ENCODE assay signal across 8 cellular contexts in the genomic region with DNA sequence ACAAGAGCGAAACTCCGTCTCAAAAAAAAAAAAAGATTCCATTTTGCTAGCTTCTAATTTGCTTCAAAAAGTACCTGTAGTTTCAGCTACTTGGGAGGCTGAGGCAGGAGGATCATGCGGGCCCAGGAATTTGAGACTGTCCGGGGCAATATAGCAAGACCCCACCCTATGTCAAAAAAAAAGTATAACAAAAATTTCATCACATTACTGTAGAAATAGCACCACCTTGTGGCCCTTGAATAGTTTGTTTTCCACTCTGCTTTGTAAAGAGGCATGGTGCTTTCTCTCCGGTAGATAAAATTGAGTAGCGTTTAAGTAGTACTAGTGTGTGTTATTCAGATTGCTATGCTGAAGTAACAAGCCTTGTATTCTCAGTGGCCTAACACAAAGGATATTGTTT. TPM values are rescaled to one million over a fixed set of nuclear protein-coding genes. Genes with fewer than 3 reads are reported as not detected.
DNase-seq lines count a peak whose midpoint lies in the region; ATAC-seq, FAIRE-seq and TF ChIP-seq lines count a peak whose summit lies in the region.

No MANE protein-coding gene starts in this region.

- H4K20me1 ChIP-seq in HCT116 (ENCODE audit: insufficient read depth): no peaks in the 10 kb centered on the region
- H4K20me1 ChIP-seq in astrocyte (ENCODE audit: insufficient read depth, low read length): no peaks in the 10 kb centered on the region
- no peaks in the 10 kb centered on the region for H4K20me1 ChIP-seq in hepatocyte (ENCODE audit: insufficient read depth, poor library complexity, severe bottlenecking)

- CTCF ChIA-PET in HCT116 (lab: Charles Lee): no interaction called here

- no peaks in the 10 kb centered on the region for H3K4me1 Mint-ChIP-seq in astrocyte (ENCODE audit: low read depth, unreplicated experiment)

- H3K27ac ChIP-seq in HCT116 (ENCODE audit: low read depth, low read length) (no peak overlapping the region), astrocyte (ENCODE audit: low read depth, low read length) (no peak overlapping the region), hepatocyte (no peak overlapping the region)

- no peaks in the 10 kb centered on the region for H3K36me3 ChIP-seq in HCT116 (ENCODE audit: control insufficient read depth in 1 of 2, insufficient read depth in 2 of 2, low read length in 2 of 2)
- H3K36me3 ChIP-seq in astrocyte (ENCODE audit: insufficient read depth, low read length): no peaks in the 10 kb centered on the region
- no peaks in the 10 kb centered on the region for H3K36me3 ChIP-seq in hepatocyte (replicated peaks; ENCODE audit: insufficient read depth, low read depth)

- H2AFZ ChIP-seq in HCT116 (ENCODE audit: low read depth, low read length, poor library complexity, severe bottlenecking) (no peak overlapping the region), astrocyte (ENCODE audit: low read depth, low read length) (no peak overlapping the region), hepatocyte (no peak overlapping the region)

- POLR2A ChIA-PET in HCT116 (lab: Charles Lee): no interaction called here

- H3K4me2 ChIP-seq in HCT116 (ENCODE audit: low read length) (no peak overlapping the region), astrocyte (ENCODE audit: low read length) (no peak overlapping the region), hepatocyte (no peak overlapping the region)

- 46% methylated on average over 6 of the region's 6 CpGs for WGBS in hepatocyte (ENCODE audit: low lambda C conversion rate, missing lambda C conversion rate)

- H3K9me3 ChIP-seq in HCT116 (ENCODE audit: control insufficient read depth in 1 of 2, insufficient read depth in 1 of 2, low read depth in 1 of 2, low read length in 2 of 2) (no peaks in the 10 kb centered on the region), astrocyte (ENCODE audit: insufficient read depth, low read depth, low read length) (no peaks in the 10 kb centered on the region), hepatocyte (ENCODE audit: low read depth) (no peaks in the 10 kb centered on the region)

- no TSS peak for BruUV-seq in HCT116 (replicated peaks; lab: Mats Ljungman, UMichigan)

- H3K4me1 ChIP-seq in HCT116 (ENCODE audit: control insufficient read depth in 1 of 2, insufficient read depth in 2 of 2, low read length in 2 of 2) (no peaks in the 10 kb centered on the region), astrocyte (ENCODE audit: insufficient read depth, low read length) (no peaks in the 10 kb centered on the region), hepatocyte (ENCODE audit: insufficient read depth) (no peaks in the 10 kb centered on the region)

- H3K4me3 ChIP-seq in HCT116 (replicated peaks in 1 of 2; ENCODE audit: low read depth in 1 of 2, low read length in 2 of 2): no peak overlapping the region
- no peak overlapping the region for H3K4me3 ChIP-seq in astrocyte (ENCODE audit: insufficient read depth, low read depth, low read length)
- H3K4me3 ChIP-seq in hepatocyte: no peak overlapping the region

- H3K9me3 Mint-ChIP-seq in astrocyte (ENCODE audit: unreplicated experiment): no peaks in the 10 kb centered on the region

- ATAC-seq in HCT116 (peak; percentile 83), GM19455 (IDR thresholded peaks at IDR 0.05; ENCODE audit: unreplicated experiment) (no peak)

- no peaks in the 10 kb centered on the region for H3K27me3 Mint-ChIP-seq in astrocyte (ENCODE audit: low read depth, unreplicated experiment)

- DNase-seq in DMS 273 treated with DMSO at 0.1 percent for 48 hours (lab: John Stamatoyannopoulos, UW) (peak; percentile 40), HCT116 (ENCODE audit: low read depth, low spot score) (peak; percentile 70), NCI-H526 treated with DMSO at 0.1 percent for 48 hours (lab: John Stamatoyannopoulos, UW) (peak; percentile 76), astrocyte (ENCODE audit: low read depth) (peak; percentile 36), hepatocyte (ENCODE audit: low spot score) (peak; percentile 74), smooth muscle cell of the brain vasculature (ENCODE audit: low read depth, low spot score) (peak; percentile 23)
- DNase-seq in NK-92 treated with Interleukin-12 subunit alpha and Interleukin-12 subunit beta, amount 100 ng/mL, for 24 hours (lab: John Stamatoyannopoulos, UW): no peak

- H3K36me3 Mint-ChIP-seq in astrocyte (ENCODE audit: low read depth, unreplicated experiment): no peaks in the 10 kb centered on the region

- peak; percentile 84 for TF ChIP-seq RAD21 in HCT116 (IDR thresholded peaks at IDR 0.05; ENCODE audit: low read depth)

- TF ChIP-seq POLR2A in HCT116 (IDR thresholded peaks at IDR 0.05; ENCODE audit: borderline replicate concordance, extremely low read depth, insufficient read depth, insufficient read length): no peak

- H3K4me3 Mint-ChIP-seq in astrocyte (ENCODE audit: unreplicated experiment): no peak overlapping the region

- intact Hi-C loops in HCT116 (cut with micrococcal nuclease): loop anchor here (1.0 to 10.0 kb wide), 5 partner anchors 269 to 497 kb away; partner anchors contain the start of genes MTX1, RUSC1 and THBS3

- peak; percentile 40 to 84 (median 59) for TF ChIP-seq CTCF in HCT116 (IDR thresholded peaks at IDR 0.05 in 2 of 3, conservative IDR thresholded peaks at IDR 0.05 in 1 of 3; ENCODE audit: borderline replicate concordance in 1 of 3, insufficient read depth in 1 of 3, low read depth in 2 of 3, low read length in 2 of 3)
- TF ChIP-seq CTCF in astrocyte (IDR thresholded peaks at IDR 0.05; ENCODE audit: insufficient read depth, low read depth, low read length): peak; percentile 54
- peak; percentile 72 for TF ChIP-seq CTCF in hepatocyte (IDR thresholded peaks at IDR 0.05; ENCODE audit: poor library complexity)

- H3K9me2 ChIP-seq in HCT116 (ENCODE audit: insufficient read depth) (no peaks in the 10 kb centered on the region), hepatocyte (replicated peaks; ENCODE audit: insufficient read depth) (no peaks in the 10 kb centered on the region)

- RAD21 ChIA-PET in HCT116 (lab: Charles Lee; ENCODE audit: low non-redundant PET in 1 of 2, low total read pairs in 2 of 2, uncharacterized antibody in 2 of 2, unreplicated experiment in 2 of 2): no interaction called here

- no peaks in the 10 kb centered on the region for H3K27me3 ChIP-seq in HCT116 (ENCODE audit: insufficient read depth, low read length)
- H3K27me3 ChIP-seq in astrocyte (ENCODE audit: insufficient read depth, low read length): no peaks in the 10 kb centered on the region
- no peaks in the 10 kb centered on the region for H3K27me3 ChIP-seq in hepatocyte

- H3K79me2 ChIP-seq in HCT116 (ENCODE audit: insufficient read depth, low read length) (no peaks in the 10 kb centered on the region), astrocyte (ENCODE audit: insufficient read depth, low read length) (no peaks in the 10 kb centered on the region), hepatocyte (no peaks in the 10 kb centered on the region)

- H3K27ac Mint-ChIP-seq in astrocyte (ENCODE audit: unreplicated experiment): no peak overlapping the region

- no peak overlapping the region for H3K9ac ChIP-seq in HCT116 (ENCODE audit: low read length)
- no peak overlapping the region for H3K9ac ChIP-seq in astrocyte (ENCODE audit: low read length)

- no peak for FAIRE-seq in astrocyte (lab: Jason Lieb, UNC)

TF ChIP-seq in HCT116, 20 proteins besides CTCF, POLR2A, EP300 and RAD21:
- TF ChIP-seq FOSL1 (IDR thresholded peaks at IDR 0.05; ENCODE audit: low read depth) (no peak), ZFX (IDR thresholded peaks at IDR 0.05) (no peak), YY1 (IDR thresholded peaks at IDR 0.05; ENCODE audit: extremely low read depth, insufficient replicate concordance, low read depth, low read length) (no peak), EGR1 (IDR thresholded peaks at IDR 0.05; ENCODE audit: low read depth) (no peak)

RNA-seq across cellular contexts. Expression of gene MSTO1, which starts 18.2 kb away (rescaled TPM):
- total RNA-seq in HCT116 (2021; ENCODE audit: unreplicated experiment) (56.4 TPM), astrocyte (41.5 and 45.1 TPM in 2 replicates), hepatocyte (15.1 and 15.7 TPM in 2 replicates)
- 36.8 and 39.4 TPM in 2 replicates for polyA plus RNA-seq in HCT116 (2012)
- 43.4 and 54.6 TPM in 2 replicates for polyA plus RNA-seq in hepatocyte

RNA-seq across cellular contexts. Expression of gene ASH1L, which starts 29.2 kb away (rescaled TPM):
- total RNA-seq in HCT116 (2021; ENCODE audit: unreplicated experiment): 30.5 TPM
- 12.6 and 13.9 TPM in 2 replicates for polyA plus RNA-seq in HCT116 (2012)
- 29.9 and 31.1 TPM in 2 replicates for total RNA-seq in astrocyte
- 30.6 and 32.0 TPM in 2 replicates for total RNA-seq in hepatocyte
- 14.5 and 22.4 TPM in 2 replicates for polyA plus RNA-seq in hepatocyte
